In genomic region chr9:113375057-113376023, GRCh38 we compare ENCODE assay signal across 9 cellular contexts. TPM values are rescaled to one million over a fixed set of nuclear protein-coding genes. Genes with fewer than 3 reads are reported as not detected.
DNase-seq lines count a peak whose midpoint lies in the region; ATAC-seq, FAIRE-seq and TF ChIP-seq lines count a peak whose summit lies in the region.
"Had no signal": no experiment of that assay in that cellular context is flagged by ENCODE, and none has a peak within 500 bp of the region (broad histone marks: within the 10 kb centered on the region; RNA-seq: fewer than 3 reads in every experiment).

No MANE protein-coding gene starts in this region.

- no peak for TF ChIP-seq POLR2A in thyroid gland (IDR thresholded peaks at IDR 0.05)
- TF ChIP-seq POLR2A in GM12891 (IDR thresholded peaks at IDR 0.05; ENCODE audit: low read depth, low read length): no peak

- no peak for TF ChIP-seq CTCF in thyroid gland (IDR thresholded peaks at IDR 0.05)

- peak overlapping the region; percentile 2 to 91 (median 50) for H3K27ac ChIP-seq in thyroid gland

- H3K4me1 ChIP-seq in thyroid gland: peaks cover 20 to 37% of the 10 kb centered on the region in 2 donors

- 89 to 93% methylated on average over 6 of the region's 6 CpGs for WGBS in thyroid gland, 2 donors

- H3K36me3 Mint-ChIP-seq in activated naive CD4-positive, alpha-beta T cell treated with anti-CD3 and anti-CD28 coated beads, Interleukin-2, amount 10 ng/mL, durations not matched to agents 7 days and 5 days: peaks cover 4% of the 10 kb centered on the region
- H3K36me3 Mint-ChIP-seq in activated naive CD8-positive, alpha-beta T cell: peaks cover 3% of the 10 kb centered on the region

- no peaks in the 10 kb centered on the region for H3K9me3 Mint-ChIP-seq in activated naive CD4-positive, alpha-beta T cell treated with anti-CD3 and anti-CD28 coated beads, Interleukin-2, amount 10 ng/mL, durations not matched to agents 7 days and 5 days
- H3K9me3 Mint-ChIP-seq in activated naive CD8-positive, alpha-beta T cell (ENCODE audit: low read depth): no peaks in the 10 kb centered on the region

- H3K27me3 Mint-ChIP-seq in activated naive CD4-positive, alpha-beta T cell treated with anti-CD3 and anti-CD28 coated beads, Interleukin-2, amount 10 ng/mL, durations not matched to agents 7 days and 5 days: no peaks in the 10 kb centered on the region
- H3K27me3 Mint-ChIP-seq in activated naive CD8-positive, alpha-beta T cell: no peaks in the 10 kb centered on the region

- H3K4me3 ChIP-seq in thyroid gland (replicated peaks in 1 of 3): no peak overlapping the region

- no peak for ATAC-seq in left ventricle myocardium superior

- peaks cover 10% of the 10 kb centered on the region for H3K4me1 Mint-ChIP-seq in activated naive CD4-positive, alpha-beta T cell treated with anti-CD3 and anti-CD28 coated beads, Interleukin-2, amount 10 ng/mL, durations not matched to agents 7 days and 5 days
- peaks cover 14% of the 10 kb centered on the region for H3K4me1 Mint-ChIP-seq in activated naive CD8-positive, alpha-beta T cell (ENCODE audit: low read depth)

- H3K27me3 ChIP-seq in thyroid gland: no peaks in the 10 kb centered on the region

- FAIRE-seq in GM12891 (lab: Jason Lieb, UNC): no peak

- no peaks in the 10 kb centered on the region for H3K9me3 ChIP-seq in thyroid gland

- peaks cover 4 to 21% of the 10 kb centered on the region in 2 donors for H3K36me3 ChIP-seq in thyroid gland

- CTCF ChIA-PET in activated naive CD4-positive, alpha-beta T cell treated with anti-CD3 and anti-CD28 coated beads, Interleukin-2, amount 10 ng/mL, durations not matched to agents 7 days and 5 days (lab: Charles Lee): interaction anchor here (0.6 to 0.9 kb wide), 2 partner anchors 25 to 29 kb away, joined by 3 read pairs; no protein-coding TSS in a partner anchor

- peak overlapping the region; percentile 73 for H3K4me3 Mint-ChIP-seq in activated naive CD4-positive, alpha-beta T cell treated with anti-CD3 and anti-CD28 coated beads, Interleukin-2, amount 10 ng/mL, durations not matched to agents 7 days and 5 days
- peak overlapping the region; percentile 89 for H3K4me3 Mint-ChIP-seq in activated naive CD8-positive, alpha-beta T cell

- no peak for DNase-seq in activated naive CD4-positive, alpha-beta T cell treated with anti-CD3 and anti-CD28 coated beads, Interleukin-2, amount 10 ng/mL, durations not matched to agents 7 days and 5 days
- DNase-seq in activated naive CD4-positive, alpha-beta T cell treated with anti-CD3 and anti-CD28 coated beads, Interleukin-2, amount 50 U/mL, for 16 hours: no peak
- DNase-seq in left kidney (ENCODE audit: low read depth, low spot score) (peak; percentile 24), thyroid gland (no peak), GM12891 (ENCODE audit: insufficient read length, low spot score) (no peak), left ventricle myocardium superior (no peak), OCI-M1 (lab: John Stamatoyannopoulos, UW) (no peak)
- DNase-seq: anterior cingulate cortex had no signal

- peak overlapping the region; percentile 74 for H3K27ac Mint-ChIP-seq in activated naive CD4-positive, alpha-beta T cell treated with anti-CD3 and anti-CD28 coated beads, Interleukin-2, amount 10 ng/mL, durations not matched to agents 7 days and 5 days
- peak overlapping the region; percentile 86 for H3K27ac Mint-ChIP-seq in activated naive CD8-positive, alpha-beta T cell

- intact Hi-C loops in thyroid gland (cut with DNase I) (no loop called here), left ventricle myocardium superior (cut with micrococcal nuclease) (no loop called here)

TF ChIP-seq in GM12891, 5 proteins besides CTCF, POLR2A, EP300 and RAD21:
- TF ChIP-seq POU2F2 (IDR thresholded peaks at IDR 0.05; ENCODE audit: low read depth, low read length) (no peak), POLR2AphosphoS5 (IDR thresholded peaks at IDR 0.05; ENCODE audit: low read depth, low read length) (no peak), TAF1 (IDR thresholded peaks at IDR 0.05; ENCODE audit: low read depth, low read length) (no peak), PAX5 (IDR thresholded peaks at IDR 0.05; ENCODE audit: insufficient read depth, low read length, severe bottlenecking) (no peak), SPI1 (IDR thresholded peaks at IDR 0.05; ENCODE audit: low read depth, low read length) (no peak)

RNA-seq across cellular contexts. Expression of gene HDHD3, which starts 1.4 kb away (rescaled TPM):
- 10 to 100 TPM; 37.1 to 67.7 (median 53.0) TPM for total RNA-seq in thyroid gland
- polyA plus RNA-seq in GM12891 (2012; ENCODE audit: low read depth, missing spikeins): 11.4 TPM
- total RNA-seq in left ventricle myocardium superior: 9.9 TPM

RNA-seq across cellular contexts. Expression of gene ALAD, which starts 25.7 kb away (rescaled TPM):
- 10 to 100 TPM; 23.5 to 50.0 (median 31.8) TPM for total RNA-seq in thyroid gland
- 15.0 TPM for polyA plus RNA-seq in GM12891 (2012; ENCODE audit: low read depth, missing spikeins)
- 117 TPM for total RNA-seq in left ventricle myocardium superior

RNA-seq across cellular contexts. Expression of gene BSPRY, which starts 26.0 kb away (rescaled TPM):
- total RNA-seq in thyroid gland (10 to 100 TPM; 53.2 to 79.7 (median 67.1) TPM), left ventricle myocardium superior (0.37 TPM)
- 2.5 TPM for polyA plus RNA-seq in GM12891 (2012; ENCODE audit: low read depth, missing spikeins)

RNA-seq across cellular contexts. Expression of gene POLE3, which starts 35.1 kb away (rescaled TPM):
- total RNA-seq in thyroid gland (10 to 100 TPM; 29.2 to 54.9 (median 33.5) TPM), left ventricle myocardium superior (25.1 TPM)
- 48.7 TPM for polyA plus RNA-seq in GM12891 (2012; ENCODE audit: low read depth, missing spikeins)

RNA-seq across cellular contexts. Expression of gene C9orf43, which starts 35.2 kb away (rescaled TPM):
- total RNA-seq in thyroid gland: 1 to 10 TPM in 2 of 4 donors, under 1 TPM in 2; 0.39 to 2.5 (median 0.84) TPM
- polyA plus RNA-seq in GM12891 (2012; ENCODE audit: low read depth, missing spikeins): 0.58 TPM
- total RNA-seq in left ventricle myocardium superior: 0.12 TPM

Comparison
In these comparisons a context has a peak if more than half of its experiments do, and no peak if none do; other contexts are left out.
1. RNA of gene BSPRY, which starts 26.0 kb away (total RNA-seq): 53.2 to 79.7 TPM in thyroid gland; 0.37 TPM in left ventricle myocardium superior (single experiment); every median in the first group is over 10 times any median in the second.